In genomic region chr9:124835026-124835501, GRCh38 we compare ENCODE assay signal across 7 cellular contexts. TPM values are rescaled to one million over a fixed set of nuclear protein-coding genes. Genes with fewer than 3 reads are reported as not detected.
DNase-seq lines count a peak whose midpoint lies in the region; ATAC-seq and TF ChIP-seq lines count a peak whose summit lies in the region.
"Had no signal": no experiment of that assay in that cellular context is flagged by ENCODE, and none has a peak within 500 bp of the region (broad histone marks: within the 10 kb centered on the region; RNA-seq: fewer than 3 reads in every experiment).

No MANE protein-coding gene starts in this region.

- intact Hi-C loops in vagina (cut with DNase I) = loop anchor here (5.0 kb wide), 1 partner anchor 63 kb away; the partner anchor contains the start of gene NR6A1

- no peak overlapping the region for H3K4me3 ChIP-seq in vagina

- peaks cover 10% of the 10 kb centered on the region for H3K27me3 ChIP-seq in foreskin keratinocyte
- H3K27me3 ChIP-seq in vagina = no peaks in the 10 kb centered on the region

- H3K4me1 ChIP-seq in foreskin keratinocyte = peaks cover 11% of the 10 kb centered on the region
- peaks cover 33% of the 10 kb centered on the region for H3K4me1 ChIP-seq in vagina

- peak; percentile 45 for ATAC-seq in foreskin keratinocyte
- ATAC-seq in HG03521 (IDR thresholded peaks at IDR 0.05; ENCODE audit: unreplicated experiment) = no peak
- no peak for ATAC-seq in HG02588 (IDR thresholded peaks at IDR 0.05; ENCODE audit: unreplicated experiment)
- ATAC-seq: stimulated activated naive B cell treated with anti-CD40 and anti-IgM and Interleukin-4, amounts not matched to agents 10 μg/mL and 1 μg/mL and 100 μg/mL, for 72 hours had no signal

- no peak for TF ChIP-seq CTCF in foreskin keratinocyte (conservative IDR thresholded peaks at IDR 0.05)
- no peak for TF ChIP-seq CTCF in vagina (IDR thresholded peaks at IDR 0.05)

- no peak for TF ChIP-seq POLR2A in vagina (IDR thresholded peaks at IDR 0.05)

- no peaks in the 10 kb centered on the region for H3K9me3 ChIP-seq in vagina

- no peaks in the 10 kb centered on the region for H3K36me3 ChIP-seq in vagina

- H3K27ac ChIP-seq in foreskin keratinocyte (peak overlapping the region; percentile 55), vagina (peak overlapping the region; percentile 20)

- peak; percentile 64 for DNase-seq in NCI-H2196 (lab: John Stamatoyannopoulos, UW; ENCODE audit: unreplicated experiment)
- DNase-seq in NCI-H2196 treated with DMSO at 0.1 percent for 48 hours (lab: John Stamatoyannopoulos, UW; ENCODE audit: unreplicated experiment) = no peak
- DNase-seq in foreskin keratinocyte = peak; percentile 51 to 69
- DNase-seq in vagina (ENCODE audit: extremely low spot score in 2 of 2) = no peak
- DNase-seq: stimulated activated naive B cell treated with anti-CD40 and anti-IgM and Interleukin-4, amounts not matched to agents 10 μg/mL and 1 μg/mL and 100 μg/mL, for 72 hours had no signal

RNA-seq across cellular contexts. Expression of gene WDR38, which starts 18.2 kb away (rescaled TPM):
- total RNA-seq in foreskin keratinocyte (not detected in 2 replicates), vagina (not detected)
- not detected in 2 replicates for polyA plus RNA-seq in foreskin keratinocyte

RNA-seq across cellular contexts. Expression of gene RPL35, which starts 26.7 kb away (rescaled TPM):
- total RNA-seq in foreskin keratinocyte = 2,922 and 2,928 TPM in 2 replicates
- 4,502 and 4,687 TPM in 2 replicates for polyA plus RNA-seq in foreskin keratinocyte
- total RNA-seq in vagina = 1,925 TPM

RNA-seq across cellular contexts. Expression of gene ARPC5L, which starts 26.9 kb away (rescaled TPM):
- total RNA-seq in foreskin keratinocyte = 67.0 and 74.9 TPM in 2 replicates
- 128 and 129 TPM in 2 replicates for polyA plus RNA-seq in foreskin keratinocyte
- total RNA-seq in vagina = 28.5 TPM

RNA-seq across cellular contexts. Expression of gene OLFML2A, which starts 58.1 kb away (rescaled TPM):
- total RNA-seq in foreskin keratinocyte = 1.3 and 3.1 TPM in 2 replicates
- polyA plus RNA-seq in foreskin keratinocyte = 0.51 and 1.5 TPM in 2 replicates
- 39.3 TPM for total RNA-seq in vagina

Comparison
In these comparisons a context has a peak if more than half of its experiments do, and no peak if none do; other contexts are left out.
1. DNase-seq: peak in NCI-H2196 (single experiment) and foreskin keratinocyte (2 of 2); none in NCI-H2196 treated with DMSO at 0.1 percent for 48 hours (single experiment) and vagina (0 of 2).